In the genomic region with DNA sequence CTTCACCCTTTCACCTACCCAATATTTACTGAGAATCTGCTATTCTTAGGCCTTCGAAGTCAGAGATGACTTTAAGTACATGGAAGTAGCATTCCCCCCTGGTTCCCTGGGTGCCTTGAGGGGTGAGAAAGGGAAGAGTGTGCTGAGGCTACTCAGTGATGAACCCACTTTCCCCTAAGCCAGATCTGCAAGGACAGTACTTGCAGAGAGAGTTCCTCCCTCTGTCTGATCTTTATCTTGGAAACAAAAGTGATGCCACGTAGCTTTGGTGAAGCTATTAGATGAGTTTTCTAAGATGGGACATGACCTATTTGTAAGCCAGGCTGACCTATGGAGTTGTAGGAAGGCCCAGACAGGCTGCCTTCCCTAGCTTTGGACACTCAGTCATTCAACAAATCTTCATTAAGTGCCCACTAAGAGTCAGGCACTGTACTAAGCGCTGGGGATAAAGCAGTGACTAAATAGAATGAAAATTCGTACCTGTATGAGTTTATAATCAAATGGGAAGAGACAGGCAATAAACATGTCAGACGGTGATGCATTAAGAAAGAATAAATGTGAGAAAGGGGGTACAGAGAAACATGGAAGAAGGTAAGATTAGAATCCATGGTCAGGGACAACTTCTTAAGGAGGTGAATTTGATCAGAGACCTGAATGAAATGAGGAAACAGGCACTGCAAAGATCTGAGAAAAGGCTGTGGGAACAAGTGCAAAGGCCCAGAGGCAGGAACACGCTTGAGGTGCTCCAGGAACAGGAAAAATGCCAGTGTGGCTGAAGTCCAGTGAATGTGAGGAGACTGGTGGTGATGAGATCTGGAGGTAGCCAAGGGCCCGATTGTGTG, we compare ENCODE assay signal across 13 cellular contexts. TPM values are rescaled to one million over a fixed set of nuclear protein-coding genes. Genes with fewer than 3 reads are reported as not detected.
DNase-seq lines count a peak whose midpoint lies in the region; TF ChIP-seq lines count a peak whose summit lies in the region.
"Had no signal": no experiment of that assay in that cellular context is flagged by ENCODE, and none has a peak within 500 bp of the region (broad histone marks: within the 10 kb centered on the region; RNA-seq: fewer than 3 reads in every experiment).

No MANE protein-coding gene starts in this region.

- H3K79me2 ChIP-seq in OCI-LY1 (ENCODE audit: insufficient read depth, low read length), result no peaks in the 10 kb centered on the region

- H3K9me3 ChIP-seq in OCI-LY1 (ENCODE audit: low read length), result no peaks in the 10 kb centered on the region
- no peaks in the 10 kb centered on the region for H3K9me3 ChIP-seq in breast epithelium
- H3K9me3 ChIP-seq: esophagus muscularis mucosa, tibial nerve had no signal

- no peaks in the 10 kb centered on the region for H3K9me2 ChIP-seq in OCI-LY1 (ENCODE audit: low read depth, low read length)

- peaks cover 70% of the 10 kb centered on the region for H3K4me1 ChIP-seq in OCI-LY1 (ENCODE audit: insufficient read depth, low read length, severe bottlenecking)
- H3K4me1 ChIP-seq in breast epithelium, result peaks cover 6 to 17% of the 10 kb centered on the region in 2 donors

- H3K9me3 Mint-ChIP-seq in T-helper 1 cell treated with Interleukin-12 subunit alpha and Interleukin-12 subunit beta and Interleukin-4 antibody, amounts not matched to agents 30 μg/mL and 1 μg/mL, for 36 hours, result no peaks in the 10 kb centered on the region
- no peaks in the 10 kb centered on the region for H3K9me3 Mint-ChIP-seq in progenitor cell of endocrine pancreas (ENCODE audit: low read depth)

- TF ChIP-seq POLR2A in breast epithelium (IDR thresholded peaks at IDR 0.05), result no peak

- H4K20me1 ChIP-seq in OCI-LY1 (ENCODE audit: insufficient read depth, low read length), result no peaks in the 10 kb centered on the region

- peak overlapping the region; percentile 38 for H3K4me3 Mint-ChIP-seq in T-helper 1 cell treated with Interleukin-12 subunit alpha and Interleukin-12 subunit beta and Interleukin-4 antibody, amounts not matched to agents 30 μg/mL and 1 μg/mL, for 36 hours
- no peak overlapping the region for H3K4me3 Mint-ChIP-seq in progenitor cell of endocrine pancreas (ENCODE audit: low read depth)

- DNase-seq in T-helper 1 cell, result no peak
- DNase-seq in breast epithelium (ENCODE audit: low spot score in 2 of 2), result no peak
- DNase-seq in progenitor cell of endocrine pancreas (ENCODE audit: low spot score, unreplicated experiment), result no peak
- DNase-seq in EL, result no peak
- no peak for DNase-seq in GOT3 (lab: John Stamatoyannopoulos, UW)
- DNase-seq in NCI-H510A (lab: John Stamatoyannopoulos, UW), result no peak
- DNase-seq: 8988T; activated CD4-positive, alpha-beta T cell treated with anti-CD3 and anti-CD28 coated beads for 1 hour; nucleus accumbens had no signal

- H3K27ac ChIP-seq in OCI-LY1 (ENCODE audit: low read depth, low read length, poor library complexity, severe bottlenecking) (peak overlapping the region; percentile 50), breast epithelium (peak overlapping the region; percentile 66 to 84)
- H3K27ac ChIP-seq: esophagus muscularis mucosa had no signal

- no peak overlapping the region for H2AFZ ChIP-seq in OCI-LY1 (ENCODE audit: low read length)

- no peak overlapping the region; the same call in 1 of the 2 replicates for H3K4me2 ChIP-seq in OCI-LY1 (ENCODE audit: low read length)

- peaks cover 20% of the 10 kb centered on the region; the same call in 1 of the 2 replicates for H3K36me3 ChIP-seq in OCI-LY1 (ENCODE audit: insufficient read depth, low read length)
- H3K36me3 ChIP-seq in breast epithelium, result no peaks in the 10 kb centered on the region

- H3K4me1 Mint-ChIP-seq in T-helper 1 cell treated with Interleukin-12 subunit alpha and Interleukin-12 subunit beta and Interleukin-4 antibody, amounts not matched to agents 30 μg/mL and 1 μg/mL, for 36 hours (ENCODE audit: low read depth), result peaks cover 78% of the 10 kb centered on the region
- peaks cover 52% of the 10 kb centered on the region for H3K4me1 Mint-ChIP-seq in progenitor cell of endocrine pancreas (ENCODE audit: low read depth)

- H3K9ac ChIP-seq in OCI-LY1 (ENCODE audit: low read length), result no peak overlapping the region; the same call in 1 of the 2 replicates

- H3K27me3 Mint-ChIP-seq in T-helper 1 cell treated with Interleukin-12 subunit alpha and Interleukin-12 subunit beta and Interleukin-4 antibody, amounts not matched to agents 30 μg/mL and 1 μg/mL, for 36 hours (ENCODE audit: low read depth), result no peaks in the 10 kb centered on the region
- H3K27me3 Mint-ChIP-seq in progenitor cell of endocrine pancreas, result no peaks in the 10 kb centered on the region

- peak overlapping the region; percentile 83 for H3K27ac Mint-ChIP-seq in T-helper 1 cell treated with Interleukin-12 subunit alpha and Interleukin-12 subunit beta and Interleukin-4 antibody, amounts not matched to agents 30 μg/mL and 1 μg/mL, for 36 hours
- H3K27ac Mint-ChIP-seq in progenitor cell of endocrine pancreas, result peak overlapping the region; percentile 73

- H3K36me3 Mint-ChIP-seq in T-helper 1 cell treated with Interleukin-12 subunit alpha and Interleukin-12 subunit beta and Interleukin-4 antibody, amounts not matched to agents 30 μg/mL and 1 μg/mL, for 36 hours (ENCODE audit: low read depth), result peaks cover 52% of the 10 kb centered on the region
- H3K36me3 Mint-ChIP-seq in progenitor cell of endocrine pancreas (ENCODE audit: insufficient read depth), result peaks cover 31% of the 10 kb centered on the region

- H3K27me3 ChIP-seq in OCI-LY1 (ENCODE audit: insufficient read depth, low read length), result no peaks in the 10 kb centered on the region
- H3K27me3 ChIP-seq in breast epithelium, result no peaks in the 10 kb centered on the region
- H3K27me3 ChIP-seq: esophagus muscularis mucosa, tibial nerve had no signal

- H3K4me3 ChIP-seq in OCI-LY1 (ENCODE audit: low read depth, low read length, poor library complexity, severe bottlenecking), result no peak overlapping the region
- H3K4me3 ChIP-seq in breast epithelium, result no peak overlapping the region
- H3K4me3 ChIP-seq: esophagus muscularis mucosa, tibial nerve had no signal

- 0 out of 2 replicates have a peak, but pooled peaks cover 2% of the 10 kb centered on the region for H3F3A ChIP-seq in OCI-LY1 (ENCODE audit: insufficient read depth, low read length)

- no peak for TF ChIP-seq CTCF in OCI-LY1 (IDR thresholded peaks at IDR 0.05; ENCODE audit: low read length)
- no peak for TF ChIP-seq CTCF in breast epithelium (IDR thresholded peaks at IDR 0.05)
- TF ChIP-seq CTCF in progenitor cell of endocrine pancreas (IDR thresholded peaks at IDR 0.05; ENCODE audit: unreplicated experiment), result no peak

- intact Hi-C loops in breast epithelium (cut with DNase I; ENCODE audit: low total_unique reads), result no loop called here

RNA-seq across cellular contexts. Expression of a gene that starts 42.2 kb away (rescaled TPM):
- total RNA-seq in breast epithelium, result 100 to 1,000 TPM in 2 of 3 donors, 10 to 100 TPM in 1; 95.1 to 124 (median 117) TPM
- total RNA-seq in progenitor cell of endocrine pancreas, result 130 and 136 TPM in 2 replicates

RNA-seq across cellular contexts. Expression of a gene that starts 42.8 kb away (rescaled TPM):
- 1 to 10 TPM in 1 of 3 donors, not detected in 2; 5.3 TPM for total RNA-seq in breast epithelium
- not detected in 2 replicates for total RNA-seq in progenitor cell of endocrine pancreas

RNA-seq across cellular contexts. Expression of a gene that starts 58.6 kb away (rescaled TPM):
- total RNA-seq in breast epithelium (1 to 10 TPM in 1 of 3 donors, under 1 TPM in 2; 0.33 to 3.8 (median 0.73) TPM), progenitor cell of endocrine pancreas (71.9 and 77.0 TPM in 2 replicates)

Comparison
In these comparisons a context has a peak if more than half of its experiments do, and no peak if none do; other contexts are left out.
1. RNA of a gene that starts 58.6 kb away (total RNA-seq): 71.9 to 77.0 TPM in progenitor cell of endocrine pancreas; 0.33 to 3.8 TPM in breast epithelium; every median in the first group is over 10 times any median in the second.